ENCODE assay signal across 13 cellular contexts in genomic region chr3:24315342-24315741, GRCh38.
DNase-seq lines count a peak whose midpoint lies in the region; ATAC-seq and TF ChIP-seq lines count a peak whose summit lies in the region.
"Had no signal": no experiment of that assay in that cellular context is flagged by ENCODE, and none has a peak within 500 bp of the region (broad histone marks: within the 10 kb centered on the region; RNA-seq: fewer than 3 reads in every experiment).

No MANE protein-coding gene starts in this region.

- H3K4me3 ChIP-seq in gastrocnemius medialis (no peak overlapping the region), coronary artery (no peak overlapping the region)

- no peaks in the 10 kb centered on the region for H3K27me3 ChIP-seq in gastrocnemius medialis

- peaks cover 11 to 22% of the 10 kb centered on the region in 2 donors for H3K4me1 ChIP-seq in gastrocnemius medialis

- no peaks in the 10 kb centered on the region for H3K4me1 Mint-ChIP-seq in WTC11
- H3K4me1 Mint-ChIP-seq: B cell had no signal

- TF ChIP-seq POLR2A in gastrocnemius medialis (IDR thresholded peaks at IDR 0.05) = no peak

- in situ Hi-C loops in gastrocnemius medialis (cut with MboI; ENCODE audit: low sequenced_read_pairs in 4 of 4) = no loop called here
- in situ Hi-C loops in G401 (cut with HindIII; ENCODE audit: low sequenced_read_pairs) = no loop called here

- no peak for TF ChIP-seq CTCF in WTC11 (IDR thresholded peaks at IDR 0.05)
- no peak for TF ChIP-seq CTCF in gastrocnemius medialis (IDR thresholded peaks at IDR 0.05 in 4 of 5, conservative IDR thresholded peaks at IDR 0.05 in 1 of 5)
- TF ChIP-seq CTCF in coronary artery (IDR thresholded peaks at IDR 0.05) = no peak

- H3K27ac ChIP-seq in gastrocnemius medialis = peak overlapping the region in 3 of 4 donors; percentile 19 to 46 (median 45)
- H3K27ac ChIP-seq in coronary artery = no peak overlapping the region
- H3K27ac ChIP-seq: HL-60 had no signal

- intact Hi-C loops in gastrocnemius medialis (cut with DNase I; ENCODE audit: low total_unique reads) = no loop called here

- CTCF ChIA-PET in WTC11 (lab: Charles Lee) = interaction anchor here (0.7 kb wide), 1 partner anchor 367 kb away, joined by 3 read pairs; no protein-coding TSS in a partner anchor

- H3K9me3 Mint-ChIP-seq in WTC11 = peaks cover 16% of the 10 kb centered on the region

- no peaks in the 10 kb centered on the region for H3K36me3 Mint-ChIP-seq in WTC11

- DNase-seq in NCI-H2107 (lab: John Stamatoyannopoulos, UW) (peak; percentile 3), WTC11 (ENCODE audit: low spot score) (no peak), kidney tubule cell (ENCODE audit: low spot score) (peak; percentile 38), gastrocnemius medialis (no peak), G401 (ENCODE audit: low spot score) (no peak), D341Med (ENCODE audit: low spot score) (no peak), coronary artery (ENCODE audit: low spot score) (no peak)
- DNase-seq: C1 segment of cervical spinal cord; Calu3; CD4-positive, alpha-beta T cell; DMS79 had no signal

- H3K9me3 ChIP-seq in gastrocnemius medialis = no peaks in the 10 kb centered on the region

- no peaks in the 10 kb centered on the region for H3K27me3 Mint-ChIP-seq in WTC11 (ENCODE audit: low read depth)
- H3K27me3 Mint-ChIP-seq: B cell had no signal

- POLR2A ChIA-PET in WTC11 (lab: Charles Lee) = no interaction called here

- no peak overlapping the region for H3K4me3 Mint-ChIP-seq in WTC11
- H3K4me3 Mint-ChIP-seq: B cell; CD4-positive, alpha-beta T cell had no signal

- no peaks in the 10 kb centered on the region for H3K36me3 ChIP-seq in gastrocnemius medialis

- peak; percentile 30; the same call in 1 of the 2 replicates for ATAC-seq in WTC11
- peak; percentile 36 to 74 for ATAC-seq in gastrocnemius medialis

- no peak overlapping the region for H3K27ac Mint-ChIP-seq in WTC11
- H3K27ac Mint-ChIP-seq: B cell; CD4-positive, alpha-beta T cell had no signal

TF ChIP-seq in WTC11, 78 proteins besides CTCF, POLR2A, EP300 and RAD21:
- TF ChIP-seq MXD4 (CRISPR knock-in tag; IDR thresholded peaks at IDR 0.05; ENCODE audit: borderline replicate concordance) (no peak), EMX1 (CRISPR knock-in tag; IDR thresholded peaks at IDR 0.05) (no peak), TEAD4 (CRISPR knock-in tag; IDR thresholded peaks at IDR 0.05) (no peak), ZBTB43 (CRISPR knock-in tag; IDR thresholded peaks at IDR 0.05) (no peak), CREB1 (CRISPR knock-in tag; IDR thresholded peaks at IDR 0.05) (no peak), JAZF1 (CRISPR knock-in tag; IDR thresholded peaks at IDR 0.05) (no peak), IRF2 (CRISPR knock-in tag; IDR thresholded peaks at IDR 0.05; ENCODE audit: borderline replicate concordance, low read depth) (no peak), ZNF416 (CRISPR knock-in tag; IDR thresholded peaks at IDR 0.05) (no peak), ZNF423 (CRISPR knock-in tag; IDR thresholded peaks at IDR 0.05) (no peak), CDX4 (CRISPR knock-in tag; IDR thresholded peaks at IDR 0.05; ENCODE audit: borderline replicate concordance) (no peak), E2F1 (CRISPR knock-in tag; IDR thresholded peaks at IDR 0.05) (no peak), ZNF219 (CRISPR knock-in tag; IDR thresholded peaks at IDR 0.05; ENCODE audit: borderline replicate concordance) (no peak), E2F4 (CRISPR knock-in tag; IDR thresholded peaks at IDR 0.05; ENCODE audit: borderline replicate concordance, low read depth) (no peak), ATF2 (CRISPR knock-in tag; IDR thresholded peaks at IDR 0.05; ENCODE audit: borderline replicate concordance, low read depth) (no peak)
TF ChIP-seq in WTC11: peak in this region for 0.

Comparison
In these comparisons a context has a peak if more than half of its experiments do, and no peak if none do; other contexts are left out.
1. DNase-seq: peak in NCI-H2107 (single experiment) and kidney tubule cell (single experiment); none in WTC11 (single experiment), gastrocnemius medialis (0 of 2), G401 (single experiment), D341Med (single experiment) and coronary artery (single experiment).
2. H3K27ac ChIP-seq: peak in gastrocnemius medialis (3 of 4); none in coronary artery (0 of 2).